ENCODE assay signal across 8 cellular contexts in the genomic region with DNA sequence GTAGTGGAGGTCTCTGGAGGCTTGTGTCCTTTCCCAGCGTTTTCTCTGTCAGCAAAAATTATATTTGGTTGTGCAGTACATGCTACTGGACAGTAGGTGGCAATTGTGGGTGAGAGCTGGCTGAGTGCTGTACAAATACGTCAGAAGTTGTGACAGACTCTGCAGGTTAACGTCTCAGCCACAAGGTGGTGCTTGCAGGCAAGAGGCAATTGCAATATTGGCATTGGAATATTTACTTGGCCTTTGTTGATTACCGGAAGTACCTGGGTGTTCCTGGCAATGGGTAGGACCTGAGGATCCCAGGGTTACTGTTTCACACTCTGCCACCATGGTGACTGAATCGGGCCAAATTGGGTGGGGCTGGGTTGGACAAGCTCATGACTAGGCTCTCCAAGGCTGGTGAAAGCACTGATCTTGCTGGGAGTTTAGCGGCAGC.
DNase-seq lines count a peak whose midpoint lies in the region; ATAC-seq and TF ChIP-seq lines count a peak whose summit lies in the region.

No MANE protein-coding gene starts in this region.

- TF ChIP-seq CTCF in astrocyte of the cerebellum (IDR thresholded peaks at IDR 0.05; ENCODE audit: low read depth, low read length, missing control alignments) (peak; percentile 91), lung (IDR thresholded peaks at IDR 0.05; ENCODE audit: control extremely low read depth, extremely low read depth) (peak; percentile 51), gastrocnemius medialis (IDR thresholded peaks at IDR 0.05 in 4 of 5, conservative IDR thresholded peaks at IDR 0.05 in 1 of 5) (no peak)

- TF ChIP-seq POLR2A in gastrocnemius medialis (IDR thresholded peaks at IDR 0.05) = no peak

- H3K27ac ChIP-seq in lung (ENCODE audit: low read depth in 1 of 2, low read length in 1 of 2) (no peak overlapping the region), gastrocnemius medialis (no peak overlapping the region)

- H3K36me3 ChIP-seq in lung (ENCODE audit: control insufficient read depth in 2 of 2, insufficient read depth in 2 of 2, low read length in 2 of 2) = no peaks in the 10 kb centered on the region
- no peaks in the 10 kb centered on the region for H3K36me3 ChIP-seq in gastrocnemius medialis

- intact Hi-C loops in gastrocnemius medialis (cut with DNase I; ENCODE audit: low total_unique reads) = no loop called here

- ATAC-seq in GM19468 (IDR thresholded peaks at IDR 0.05; ENCODE audit: extremely low read depth, unreplicated experiment) = peak; percentile 95
- peak; percentile 100 for ATAC-seq in HG03432 (IDR thresholded peaks at IDR 0.05; ENCODE audit: unreplicated experiment)
- ATAC-seq in lung (ENCODE audit: insufficient read depth, low FRiP score) = peak; percentile 93
- no peak for ATAC-seq in gastrocnemius medialis

- in situ Hi-C loops in astrocyte of the cerebellum (cut with HindIII; ENCODE audit: low sequenced_read_pairs) = no loop called here
- in situ Hi-C loops in gastrocnemius medialis (cut with MboI; ENCODE audit: low sequenced_read_pairs in 4 of 4) = no loop called here

- no peaks in the 10 kb centered on the region for H3K4me1 ChIP-seq in lung (ENCODE audit: control insufficient read depth in 2 of 2, insufficient read depth in 2 of 2, low read length in 2 of 2)
- H3K4me1 ChIP-seq in gastrocnemius medialis = no peaks in the 10 kb centered on the region

- peaks cover 0 to 7% of the 10 kb centered on the region in 2 donors for H3K9me3 ChIP-seq in lung (ENCODE audit: control insufficient read depth in 2 of 2, insufficient read depth in 1 of 2, low read length in 1 of 2)
- H3K9me3 ChIP-seq in gastrocnemius medialis = no peaks in the 10 kb centered on the region

- H3K4me3 ChIP-seq in astrocyte of the cerebellum (ENCODE audit: low read depth, low read length) (no peak overlapping the region), lung (no peak overlapping the region), gastrocnemius medialis (no peak overlapping the region)

- no peaks in the 10 kb centered on the region for H3K27me3 ChIP-seq in lung (ENCODE audit: control insufficient read depth, insufficient read depth)
- no peaks in the 10 kb centered on the region for H3K27me3 ChIP-seq in gastrocnemius medialis

- DNase-seq in GF-D8 (lab: John Stamatoyannopoulos, UW) (peak; percentile 2), NCI-H345 treated with DMSO at 0.1 percent for 48 hours (lab: John Stamatoyannopoulos, UW; ENCODE audit: unreplicated experiment) (peak; percentile 4), astrocyte of the cerebellum (ENCODE audit: low read depth) (peak; percentile 67), lung (ENCODE audit: low spot score) (peak; percentile 62), gastrocnemius medialis (no peak)
- DNase-seq in stimulated activated CD4-positive, alpha-beta T cell treated with anti-CD3 and anti-CD28 coated beads, Interleukin-4, amount 100 ng/mL, for 1 hour = no peak

- 30 to 35% methylated on average over 6 of the region's 6 CpGs for WGBS in lung, 2 donors

Comparison
In these comparisons a context has a peak if more than half of its experiments do, and no peak if none do; other contexts are left out.
1. DNase-seq: peak in GF-D8 (single experiment), NCI-H345 treated with DMSO at 0.1 percent for 48 hours (single experiment), astrocyte of the cerebellum (single experiment) and lung (single experiment); none in gastrocnemius medialis (0 of 2) and stimulated activated CD4-positive, alpha-beta T cell treated with anti-CD3 and anti-CD28 coated beads, Interleukin-4, amount 100 ng/mL, for 1 hour (single experiment).
2. ATAC-seq: peak in GM19468 (single experiment), HG03432 (single experiment) and lung (single experiment); none in gastrocnemius medialis (0 of 2).
3. CTCF ChIP-seq: peak in astrocyte of the cerebellum (single experiment) and lung (single experiment); none in gastrocnemius medialis (0 of 5).